In genomic region chr2:71417300-71418202, GRCh38 we compare ENCODE assay signal across 8 cellular contexts. TPM values are rescaled to one million over a fixed set of nuclear protein-coding genes. Genes with fewer than 3 reads are reported as not detected.
A peak's percentile ranks its signal among the peaks of the same experiment; 100 is the strongest.
DNase-seq lines count a peak whose midpoint lies in the region; ATAC-seq and TF ChIP-seq lines count a peak whose summit lies in the region.

No MANE protein-coding gene starts in this region.

- H3K4me3 ChIP-seq in Karpas-422 (ENCODE audit: low read length) (peak overlapping the region; percentile 68), mammary epithelial cell (replicated peaks in 1 of 3; ENCODE audit: insufficient read depth in 1 of 3, low read depth in 2 of 3, low read length in 3 of 3) (peak overlapping the region; percentile 34 to 44 (median 44)), mucosa of rectum (ENCODE audit: low read length in 2 of 2) (peak overlapping the region; percentile 46 to 71)

- peak overlapping the region in 4 of 7 donors; percentile 21 to 57 (median 41) for H3K27ac Mint-ChIP-seq in CD14-positive monocyte

- CTCF ChIA-PET in mammary epithelial cell (lab: Charles Lee; ENCODE audit: low non-redundant PET), result no interaction called here

- H2AFZ ChIP-seq in Karpas-422 (ENCODE audit: low read length) (0 out of 2 replicates have a peak overlapping the region, but pooled peaks have one; percentile 4), mammary epithelial cell (ENCODE audit: low read depth, low read length) (peak overlapping the region; percentile 39)

- TF ChIP-seq CTCF in CD14-positive monocyte (IDR thresholded peaks at IDR 0.05), result no peak
- no peak for TF ChIP-seq CTCF in mammary epithelial cell (conservative IDR thresholded peaks at IDR 0.05 in 1 of 2, IDR thresholded peaks at IDR 0.05 in 1 of 2; ENCODE audit: extremely low read depth in 1 of 2, insufficient read depth in 1 of 2, low read depth in 1 of 2, low read length in 2 of 2)

- H3K79me2 ChIP-seq in Karpas-422 (ENCODE audit: low read length) (peaks cover 44% of the 10 kb centered on the region), mammary epithelial cell (ENCODE audit: insufficient read depth, low read length) (peaks cover 6% of the 10 kb centered on the region)

- no peaks in the 10 kb centered on the region for H3K9me2 ChIP-seq in Karpas-422 (replicated peaks; ENCODE audit: insufficient read depth, low read length)

- intact Hi-C loops in CD14-positive monocyte (cut with micrococcal nuclease) (no loop called here), mammary epithelial cell (cut with micrococcal nuclease) (no loop called here)

- H3K4me1 ChIP-seq in Karpas-422 (ENCODE audit: low read length) (peaks cover 10% of the 10 kb centered on the region), mammary epithelial cell (ENCODE audit: insufficient read depth, low read length) (peaks cover 5% of the 10 kb centered on the region), mucosa of rectum (ENCODE audit: control insufficient read depth in 2 of 2, insufficient read depth in 2 of 2, low read length in 2 of 2) (peaks cover 0 to 2% of the 10 kb centered on the region in 2 donors)

- H4K20me1 ChIP-seq in Karpas-422 (ENCODE audit: insufficient read depth, low read depth, low read length) (no peaks in the 10 kb centered on the region), mammary epithelial cell (ENCODE audit: insufficient read depth, low read length) (no peaks in the 10 kb centered on the region)

- H3K4me3 Mint-ChIP-seq in CD14-positive monocyte, result peak overlapping the region; percentile 69 to 85

- H3K36me3 ChIP-seq in Karpas-422 (ENCODE audit: insufficient read depth, low read length) (peaks cover 27% of the 10 kb centered on the region; the same call in 1 of the 2 replicates), mammary epithelial cell (ENCODE audit: insufficient read depth, low read length) (peaks cover 7% of the 10 kb centered on the region), mucosa of rectum (ENCODE audit: control insufficient read depth in 2 of 2, insufficient read depth in 2 of 2, low read length in 2 of 2) (peaks cover 3 to 6% of the 10 kb centered on the region in 2 donors)

- H3K4me2 ChIP-seq in Karpas-422 (ENCODE audit: low read depth, low read length, poor library complexity, severe bottlenecking) (peak overlapping the region; percentile 86), mammary epithelial cell (ENCODE audit: insufficient read depth, low read depth, low read length) (peak overlapping the region; percentile 85)

- H3K27me3 ChIP-seq in Karpas-422 (ENCODE audit: low read length), result no peaks in the 10 kb centered on the region
- no peaks in the 10 kb centered on the region for H3K27me3 ChIP-seq in mammary epithelial cell (ENCODE audit: insufficient read depth, low read length)
- no peaks in the 10 kb centered on the region for H3K27me3 ChIP-seq in mucosa of rectum (ENCODE audit: control insufficient read depth in 2 of 2, insufficient read depth in 2 of 2, low read length in 2 of 2)

- H3K36me3 Mint-ChIP-seq in CD14-positive monocyte, result peaks cover 13 to 17% of the 10 kb centered on the region in 2 donors

- H3K4me1 Mint-ChIP-seq in CD14-positive monocyte, result peaks cover 6% of the 10 kb centered on the region

- H3K27ac ChIP-seq in Karpas-422 (ENCODE audit: low read length) (peak overlapping the region; percentile 84), mammary epithelial cell (ENCODE audit: insufficient read depth, low read depth, low read length) (peak overlapping the region; percentile 92), mucosa of rectum (ENCODE audit: low read depth in 2 of 2, low read length in 2 of 2) (peak overlapping the region; percentile 47 to 77)

- WGBS in mammary epithelial cell (ENCODE audit: low coverage, missing lambda C conversion rate), result 16% methylated on average over 6 of the region's 16 CpGs

- in situ Hi-C loops in mammary epithelial cell (cut with MboI; ENCODE audit: low sequenced_read_pairs in 2 of 2), result no loop called here

- no peak for DNase-seq in CD14-positive monocyte (ENCODE audit: low spot score)
- DNase-seq in Karpas-422, result peak; percentile 70
- DNase-seq in mammary epithelial cell, result peak; percentile 23
- DNase-seq in NOMO-1 treated with DMSO at 0.1 percent for 48 hours (lab: John Stamatoyannopoulos, UW; ENCODE audit: unreplicated experiment), result no peak
- no peak for DNase-seq in activated CD4-positive, alpha-beta T cell treated with anti-CD3 and anti-CD28 coated beads, Interleukin-2, amount 50 U/mL, for 1 hour

- no peaks in the 10 kb centered on the region for H3K9me3 Mint-ChIP-seq in CD14-positive monocyte

- dilution Hi-C loops in mammary epithelial cell (cut with HindIII; ENCODE audit: low sequenced_read_pairs), result no loop called here

- H3K9ac ChIP-seq in Karpas-422 (ENCODE audit: low read length) (peak overlapping the region; percentile 66), mammary epithelial cell (ENCODE audit: insufficient read depth, low read length) (peak overlapping the region; percentile 64), mucosa of rectum (ENCODE audit: low read depth in 1 of 2, low read length in 2 of 2) (peak overlapping the region in 1 of 2 donors; percentile 38)

- H3K27me3 Mint-ChIP-seq in CD14-positive monocyte (ENCODE audit: low read depth in 3 of 3), result no peaks in the 10 kb centered on the region

- no peak for ATAC-seq in GM21367 (IDR thresholded peaks at IDR 0.05; ENCODE audit: unreplicated experiment)
- no peak for ATAC-seq in HG03175 (IDR thresholded peaks at IDR 0.05; ENCODE audit: unreplicated experiment)

- BruUV-seq in mammary epithelial cell (replicated peaks; lab: Mats Ljungman, UMichigan), result TSS peak; percentile 64

- no peaks in the 10 kb centered on the region for H3K9me3 ChIP-seq in Karpas-422 (ENCODE audit: low read length)
- no peaks in the 10 kb centered on the region for H3K9me3 ChIP-seq in mammary epithelial cell (replicated peaks; ENCODE audit: insufficient read depth, low read length)
- no peaks in the 10 kb centered on the region for H3K9me3 ChIP-seq in mucosa of rectum (ENCODE audit: control insufficient read depth in 2 of 2, low read length in 2 of 2)

RNA-seq across cellular contexts. Expression of gene DYSF, which starts 35.8 kb away (rescaled TPM):
- polyA plus RNA-seq in CD14-positive monocyte (10 to 100 TPM; 16.1 to 31.2 TPM), mammary epithelial cell (3.4 TPM)
- not detected in 2 replicates for total RNA-seq in Karpas-422 (2014; rRNA removed; shearing (Covaris generic); ENCODE audit: low replicate concordance)
- total RNA-seq in mammary epithelial cell, result 10 to 100 TPM; 18.3 to 46.5 TPM
- polyA minus RNA-seq in mammary epithelial cell, result 40.9 TPM

Comparison
In these comparisons a context has a peak if more than half of its experiments do, and no peak if none do; other contexts are left out.
1. DNase-seq: peak in Karpas-422 (single experiment) and mammary epithelial cell (single experiment); none in CD14-positive monocyte (single experiment), NOMO-1 treated with DMSO at 0.1 percent for 48 hours (single experiment) and activated CD4-positive, alpha-beta T cell treated with anti-CD3 and anti-CD28 coated beads, Interleukin-2, amount 50 U/mL, for 1 hour (single experiment).
2. RNA of gene DYSF, which starts 35.8 kb away (total RNA-seq): 18.3 to 46.5 TPM in mammary epithelial cell; not detected in Karpas-422; every median in the first group is over 10 times any median in the second.
3. Peak in every context shown above with its lines, with median percentiles within 50 percentile points of each other: H3K27ac ChIP-seq and H3K4me3 ChIP-seq.